ENCODE assay signal across 26 cellular contexts in genomic region chr16:10782628-10783027, GRCh38. TPM values are rescaled to one million over a fixed set of nuclear protein-coding genes. Genes with fewer than 3 reads are reported as not detected.
A peak's percentile ranks its signal among the peaks of the same experiment; 100 is the strongest.
DNase-seq lines count a peak whose midpoint lies in the region; ATAC-seq, FAIRE-seq and TF ChIP-seq lines count a peak whose summit lies in the region.
"Had no signal": no experiment of that assay in that cellular context is flagged by ENCODE, and none has a peak within 500 bp of the region (broad histone marks: within the 10 kb centered on the region; RNA-seq: fewer than 3 reads in every experiment).

No MANE protein-coding gene starts in this region.

- H3K9me3 ChIP-seq in BLaER1 (0 out of 2 replicates have a peak, but pooled peaks cover 5% of the 10 kb centered on the region), stomach (no peaks in the 10 kb centered on the region)
- H3K9me3 ChIP-seq: BE2C, SJSA1 had no signal

- peaks cover 35% of the 10 kb centered on the region for H3K4me1 ChIP-seq in BLaER1
- H3K4me1 ChIP-seq in stomach, result peaks cover 0 to 5% (median 0%) of the 10 kb centered on the region in 4 donors
- H3K4me1 ChIP-seq: SJSA1 had no signal

- H3K9ac ChIP-seq in BLaER1, result no peak overlapping the region
- H3K9ac ChIP-seq: GM23248 had no signal

- no peaks in the 10 kb centered on the region for H3K9me3 Mint-ChIP-seq in immature natural killer cell
- no peaks in the 10 kb centered on the region for H3K9me3 Mint-ChIP-seq in HFFc6

- H3K4me1 Mint-ChIP-seq in immature natural killer cell (no peaks in the 10 kb centered on the region), HFFc6 (ENCODE audit: low read depth) (no peaks in the 10 kb centered on the region)

- no peak for TF ChIP-seq EP300 in stomach (IDR thresholded peaks at IDR 0.05)

- peak; percentile 97 for ATAC-seq in esophagus mucosa

- no peak overlapping the region for H3K4me3 Mint-ChIP-seq in immature natural killer cell
- no peak overlapping the region for H3K4me3 Mint-ChIP-seq in HFFc6
- H3K4me3 Mint-ChIP-seq: H9 had no signal

- H3K4me3 ChIP-seq in BLaER1, result no peak overlapping the region
- H3K4me3 ChIP-seq in bronchial epithelial cell (ENCODE audit: low read depth, low read length), result no peak overlapping the region
- H3K4me3 ChIP-seq in stomach, result no peak overlapping the region
- H3K4me3 ChIP-seq: GM23248, SJSA1 had no signal

- DNase-seq in bronchial epithelial cell (ENCODE audit: low read depth) (peak; percentile 28), stomach (peak; percentile 36), HuH-7 (ENCODE audit: low spot score) (no peak), immature natural killer cell (no peak), HFFc6 (no peak)
- DNase-seq: ACHN; BE2C; DMS53; GM23248; H9; KG1; MM.1S; NCI-H2029 treated with DMSO at 0.1 percent for 48 hours; NCI-H446 treated with DMSO at 0.1 percent for 48 hours; NCI-H526; NCI-H82; NK-92 treated with Interleukin-12 subunit alpha and Interleukin-12 subunit beta, amount 100 ng/mL, for 24 hours; Right ventricle myocardium superior; RPMI8226 had no signal

- H3K36me3 Mint-ChIP-seq in immature natural killer cell (peaks cover 0 to 4% (median 0%) of the 10 kb centered on the region in 3 donors), HFFc6 (ENCODE audit: low read depth) (no peaks in the 10 kb centered on the region)

- FAIRE-seq in bronchial epithelial cell (lab: Jason Lieb, UNC), result no peak
- FAIRE-seq: HTR-8/SVneo had no signal

- no peaks in the 10 kb centered on the region for H4K20me1 ChIP-seq in BLaER1

- H3K27me3 ChIP-seq in BLaER1 (no peaks in the 10 kb centered on the region), bronchial epithelial cell (ENCODE audit: control insufficient read depth, insufficient read depth, low read length) (no peaks in the 10 kb centered on the region), stomach (no peaks in the 10 kb centered on the region)
- H3K27me3 ChIP-seq: BE2C, SJSA1 had no signal

- H3K4me2 ChIP-seq in BLaER1, result 0 out of 2 replicates have a peak overlapping the region, but pooled peaks have one; percentile 15

- TF ChIP-seq POLR2A in stomach (IDR thresholded peaks at IDR 0.05), result no peak

- intact Hi-C loops in stomach (cut with DNase I; ENCODE audit: low total_unique reads), result no loop called here

- WGBS in stomach, 5 donors, result 37 to 68% (median 59%) methylated on average over 2 of the region's 2 CpGs

- H3K27ac Mint-ChIP-seq in immature natural killer cell (no peak overlapping the region), HFFc6 (no peak overlapping the region)
- H3K27ac Mint-ChIP-seq: H9 had no signal

- no peaks in the 10 kb centered on the region for H3K36me3 ChIP-seq in BLaER1
- H3K36me3 ChIP-seq in bronchial epithelial cell (ENCODE audit: control insufficient read depth, insufficient read depth, low read length), result no peaks in the 10 kb centered on the region
- no peaks in the 10 kb centered on the region for H3K36me3 ChIP-seq in stomach
- H3K36me3 ChIP-seq: BE2C, SJSA1 had no signal

- H3K27me3 Mint-ChIP-seq in immature natural killer cell (ENCODE audit: low read depth in 3 of 3) (peaks cover 0 to 5% (median 0%) of the 10 kb centered on the region in 3 donors), HFFc6 (ENCODE audit: insufficient read depth) (peaks cover 21% of the 10 kb centered on the region)

- TF ChIP-seq CTCF in bronchial epithelial cell (IDR thresholded peaks at IDR 0.05; ENCODE audit: insufficient read depth, low read length, severe bottlenecking) (no peak), stomach (IDR thresholded peaks at IDR 0.05) (no peak), HFFc6 (IDR thresholded peaks at IDR 0.05) (no peak)

- H3K27ac ChIP-seq in BLaER1 (no peak overlapping the region), stomach (no peak overlapping the region)
- H3K27ac ChIP-seq: 22Rv1, GM23248, SJSA1 had no signal

RNA-seq across cellular contexts. Expression of gene TVP23A, which starts 36.0 kb away (rescaled TPM):
- total RNA-seq in bronchial epithelial cell (not detected in 2 replicates), esophagus mucosa (not detected), stomach (1 to 10 TPM in 1 of 5 donors, not detected in 4; 4.4 TPM)
- polyA plus RNA-seq in stomach (under 1 TPM; 0.15 to 0.37 (median 0.31) TPM), immature natural killer cell (under 1 TPM; 0.09 to 0.46 (median 0.14) TPM)
- total RNA-seq in HFFc6 (2021; fragmentation: NEBNext Ultra II Directional; extraction: Animal tissue kit (Norgen Biotek cat#: 25700)), result not detected
- total RNA-seq: Daoy, G401, GM23248, SJSA1 had no signal

RNA-seq across cellular contexts. Expression of gene NUBP1, which starts 39.0 kb away (rescaled TPM):
- 12.9 and 16.6 TPM in 2 replicates for total RNA-seq in bronchial epithelial cell
- 21.5 TPM for total RNA-seq in esophagus mucosa
- total RNA-seq in stomach, result 100 to 1,000 TPM in 1 of 5 donors, 10 to 100 TPM in 3, 1 to 10 TPM in 1; 2.2 to 239 (median 22.8) TPM
- 10 to 100 TPM; 37.0 to 46.6 (median 41.1) TPM for polyA plus RNA-seq in stomach
- 10 to 100 TPM; 19.7 to 29.4 (median 21.0) TPM for polyA plus RNA-seq in immature natural killer cell
- total RNA-seq in HFFc6 (2021; fragmentation: NEBNext Ultra II Directional; extraction: Animal tissue kit (Norgen Biotek cat#: 25700)), result 10 to 100 TPM; 18.0 to 29.4 (median 25.1) TPM

Comparison
In these comparisons a context has a peak if more than half of its experiments do, and no peak if none do; other contexts are left out.
1. DNase-seq: peak in bronchial epithelial cell (single experiment) and stomach (single experiment); none in HuH-7 (single experiment), immature natural killer cell (0 of 3) and HFFc6 (single experiment).